ENCODE assay signal across 11 cellular contexts in genomic region chr5:133421394-133421793, GRCh38.
A peak's percentile ranks its signal among the peaks of the same experiment; 100 is the strongest.
DNase-seq lines count a peak whose midpoint lies in the region; ATAC-seq, FAIRE-seq and TF ChIP-seq lines count a peak whose summit lies in the region.
"Had no signal": no experiment of that assay in that cellular context is flagged by ENCODE, and none has a peak within 500 bp of the region (broad histone marks: within the 10 kb centered on the region; RNA-seq: fewer than 3 reads in every experiment).

No MANE protein-coding gene starts in this region.

- peaks cover 2 to 3% of the 10 kb centered on the region in 2 experiments; a peak in 2 of 4 replicates for H3K27me3 ChIP-seq in GM12878 (replicated peaks in 1 of 2; ENCODE audit: control insufficient read depth in 2 of 2, insufficient read depth in 2 of 2, low read length in 1 of 2)
- peaks cover 6% of the 10 kb centered on the region for H3K27me3 ChIP-seq in osteoblast (ENCODE audit: insufficient read depth, low read length)
- peaks cover 0 to 11% (median 0%) of the 10 kb centered on the region in 4 donors for H3K27me3 ChIP-seq in esophagus muscularis mucosa
- H3K27me3 ChIP-seq: breast epithelium had no signal

- CTCF ChIA-PET in activated CD4-positive, alpha-beta T cell treated with anti-CD3 and anti-CD28 coated beads for 36 hours (lab: Charles Lee): interaction anchor here (0.5 to 1.3 kb wide), 6 partner anchors 19 to 451 kb away, joined by 3 to 5 read pairs (median 3); no protein-coding TSS in a partner anchor
- CTCF ChIA-PET in GM12878 (lab: Yijun Ruan, JAX): interaction anchor here (0.6 to 1.8 kb wide), 13 partner anchors 8 to 524 kb away, joined by 3 to 10 read pairs (median 4); no protein-coding TSS in a partner anchor

- SMC1A ChIA-PET in GM12878 (lab: Charles Lee; ENCODE audit: uncharacterized antibody, unreplicated experiment): interaction anchor here (0.9 to 2.0 kb wide), 6 partner anchors 22 to 523 kb away, joined by 3 to 8 read pairs (median 4); no protein-coding TSS in a partner anchor

- H3K36me3 Mint-ChIP-seq in activated CD4-positive, alpha-beta T cell treated with anti-CD3 and anti-CD28 coated beads for 36 hours (ENCODE audit: low read depth): no peaks in the 10 kb centered on the region
- H3K36me3 Mint-ChIP-seq in T-helper 2 cell treated with Interferon-gamma antibody and Interleukin-4, amounts not matched to agents 5 μg/mL and 100 μg/mL, for 36 hours (ENCODE audit: low read depth): no peaks in the 10 kb centered on the region

- H3K4me3 Mint-ChIP-seq in activated CD4-positive, alpha-beta T cell treated with anti-CD3 and anti-CD28 coated beads for 36 hours: no peak overlapping the region
- H3K4me3 Mint-ChIP-seq in T-helper 2 cell treated with Interferon-gamma antibody and Interleukin-4, amounts not matched to agents 5 μg/mL and 100 μg/mL, for 36 hours: no peak overlapping the region

- no peaks in the 10 kb centered on the region for H3K9me3 Mint-ChIP-seq in activated CD4-positive, alpha-beta T cell treated with anti-CD3 and anti-CD28 coated beads for 36 hours (ENCODE audit: low read depth)
- H3K9me3 Mint-ChIP-seq in T-helper 2 cell treated with Interferon-gamma antibody and Interleukin-4, amounts not matched to agents 5 μg/mL and 100 μg/mL, for 36 hours: no peaks in the 10 kb centered on the region

- BruUV-seq in GM12878 (replicated peaks; lab: Mats Ljungman, UMichigan): no TSS peak

- H3K27me3 Mint-ChIP-seq in activated CD4-positive, alpha-beta T cell treated with anti-CD3 and anti-CD28 coated beads for 36 hours: peaks cover 18% of the 10 kb centered on the region
- peaks cover 31% of the 10 kb centered on the region for H3K27me3 Mint-ChIP-seq in T-helper 2 cell treated with Interferon-gamma antibody and Interleukin-4, amounts not matched to agents 5 μg/mL and 100 μg/mL, for 36 hours (ENCODE audit: low read depth)

- H3K27ac ChIP-seq in GM12878 (ENCODE audit: control insufficient read depth, insufficient read depth) (no peak overlapping the region), osteoblast (ENCODE audit: low read depth, low read length) (no peak overlapping the region), esophagus muscularis mucosa (replicated peaks in 1 of 4) (no peak overlapping the region)
- H3K27ac ChIP-seq: parathyroid adenoma had no signal

- H3K9me3 ChIP-seq in GM12878 (replicated peaks; ENCODE audit: control insufficient read depth, insufficient read depth, low read length) (no peaks in the 10 kb centered on the region), osteoblast (ENCODE audit: low read depth, low read length) (no peaks in the 10 kb centered on the region), esophagus muscularis mucosa (no peaks in the 10 kb centered on the region)
- H3K9me3 ChIP-seq: breast epithelium had no signal

- ATAC-seq in activated CD4-positive, alpha-beta T cell treated with anti-CD3 and anti-CD28 coated beads for 36 hours: no peak
- ATAC-seq in GM12878: peak; percentile 61

- no peak overlapping the region for H3K9ac ChIP-seq in GM12878 (ENCODE audit: control insufficient read depth, insufficient read depth, low read length)
- H3K9ac ChIP-seq: parathyroid adenoma had no signal

- H3K36me3 ChIP-seq in GM12878 (ENCODE audit: control insufficient read depth in 2 of 2, insufficient read depth in 2 of 2, low read length in 1 of 2): no peaks in the 10 kb centered on the region
- no peaks in the 10 kb centered on the region for H3K36me3 ChIP-seq in osteoblast (ENCODE audit: insufficient read depth, low read length)
- no peaks in the 10 kb centered on the region for H3K36me3 ChIP-seq in esophagus muscularis mucosa
- H3K36me3 ChIP-seq: breast epithelium had no signal

- no peak overlapping the region for H3K27ac Mint-ChIP-seq in activated CD4-positive, alpha-beta T cell treated with anti-CD3 and anti-CD28 coated beads for 36 hours
- no peak overlapping the region for H3K27ac Mint-ChIP-seq in T-helper 2 cell treated with Interferon-gamma antibody and Interleukin-4, amounts not matched to agents 5 μg/mL and 100 μg/mL, for 36 hours

- intact Hi-C loops in activated CD4-positive, alpha-beta T cell treated with anti-CD3 and anti-CD28 coated beads for 36 hours (cut with DNase I, micrococcal nuclease): loop anchor here (2.0 to 10.0 kb wide), 3 partner anchors 191 to 523 kb away; partner anchors contain the start of gene FSTL4 (in 1 of the 2)
- intact Hi-C loops in GM12878 (cut with micrococcal nuclease; ENCODE audit: unreplicated experiment) (loop anchor here (5.0 kb wide), 1 partner anchor 309 kb away; no protein-coding TSS in a partner anchor), esophagus muscularis mucosa (cut with DNase I) (loop anchor here (5.0 kb wide), 1 partner anchor 451 kb away; no protein-coding TSS in a partner anchor)

- H2AFZ ChIP-seq in GM12878 (ENCODE audit: control insufficient read depth, low read depth, low read length): no peak overlapping the region
- H2AFZ ChIP-seq in osteoblast (ENCODE audit: low read length): no peak overlapping the region
- H2AFZ ChIP-seq: parathyroid adenoma had no signal

- no peak for FAIRE-seq in GM12878 (lab: Jason Lieb, UNC)
- FAIRE-seq: G401.6 had no signal

- TF ChIP-seq CTCF in GM12878 (IDR thresholded peaks at IDR 0.05 in 2 of 3, conservative IDR thresholded peaks at IDR 0.05 in 1 of 3; ENCODE audit: control insufficient read depth in 2 of 3, extremely low read depth in 1 of 3, insufficient read depth in 1 of 3, low read depth in 3 of 3, low read length in 3 of 3) (peak; percentile 21 to 46 (median 34); a peak in 3 of 6 replicates), osteoblast (IDR thresholded peaks at IDR 0.05; ENCODE audit: extremely low read depth, low read depth, low read length) (peak; percentile 53), esophagus muscularis mucosa (IDR thresholded peaks at IDR 0.05) (no peak)

- POLR2A ChIA-PET in activated CD4-positive, alpha-beta T cell treated with anti-CD3 and anti-CD28 coated beads for 36 hours (lab: Charles Lee): no interaction called here
- POLR2A ChIA-PET in GM12878 (lab: Charles Lee): no interaction called here

- in situ Hi-C loops in KBM-7 (cut with MboI; ENCODE audit: low pct_unique_long_range_greater_than_20kb, low sequenced_read_pairs) (no loop called here), GM12878 (cut with MboI) (loop anchor here (5.0 kb wide), 1 partner anchor 521 kb away; no protein-coding TSS in a partner anchor)

- TF ChIP-seq POLR2A in GM12878 (IDR thresholded peaks at IDR 0.05; ENCODE audit: low read depth, low read length) (no peak), esophagus muscularis mucosa (IDR thresholded peaks at IDR 0.05; ENCODE audit: low read depth) (no peak)

- DNase-seq in activated CD4-positive, alpha-beta T cell treated with anti-CD3 and anti-CD28 coated beads for 36 hours: peak; percentile 57
- DNase-seq in activated CD4-positive, alpha-beta T cell treated with anti-CD3 and anti-CD28 coated beads, Interleukin-2, amount 50 U/mL, for 1 hour: no peak
- DNase-seq in KBM-7 (peak; percentile 66), GM12878 (ENCODE audit: low read depth, low spot score) (no peak), osteoblast (ENCODE audit: insufficient read length, low spot score, missing footprints) (no peak), esophagus muscularis mucosa (ENCODE audit: extremely low spot score) (no peak), NCI-H187 (lab: John Stamatoyannopoulos, UW) (no peak)
- DNase-seq in T-helper 2 cell treated with Interferon-gamma antibody and Interleukin-4, amounts not matched to agents 5 μg/mL and 100 μg/mL, for 36 hours (ENCODE audit: low spot score): no peak

- H3K4me1 ChIP-seq in GM12878 (ENCODE audit: control insufficient read depth, insufficient read depth, low read length): 0 out of 2 replicates have a peak, but pooled peaks cover 4% of the 10 kb centered on the region
- H3K4me1 ChIP-seq in osteoblast (ENCODE audit: insufficient read depth, low read length): peaks cover 5% of the 10 kb centered on the region
- peaks cover 0 to 5% (median 0%) of the 10 kb centered on the region in 4 donors for H3K4me1 ChIP-seq in esophagus muscularis mucosa
- H3K4me1 ChIP-seq: parathyroid adenoma had no signal

- H3K4me1 Mint-ChIP-seq in activated CD4-positive, alpha-beta T cell treated with anti-CD3 and anti-CD28 coated beads for 36 hours: peaks cover 9% of the 10 kb centered on the region
- peaks cover 4% of the 10 kb centered on the region for H3K4me1 Mint-ChIP-seq in T-helper 2 cell treated with Interferon-gamma antibody and Interleukin-4, amounts not matched to agents 5 μg/mL and 100 μg/mL, for 36 hours (ENCODE audit: low read depth)

- H3K4me2 ChIP-seq in GM12878 (ENCODE audit: control insufficient read depth, insufficient read depth) (no peak overlapping the region), osteoblast (ENCODE audit: insufficient read depth, low read length) (no peak overlapping the region)

- TF ChIP-seq RAD21 in GM12878 (IDR thresholded peaks at IDR 0.05; ENCODE audit: insufficient read depth, low read depth, low read length): no peak

- TF ChIP-seq EP300 in GM12878 (IDR thresholded peaks at IDR 0.05; ENCODE audit: borderline replicate concordance in 1 of 2, control insufficient read depth in 1 of 2, low read depth in 2 of 2, low read length in 2 of 2) (no peak), esophagus muscularis mucosa (IDR thresholded peaks at IDR 0.05) (no peak)

- 39% methylated on average over 8 of the region's 8 CpGs for WGBS in GM12878 (ENCODE audit: insufficient coverage, insufficient replicate concordance, low lambda C conversion rate, missing lambda C conversion rate)
- 78% methylated on average over 7 of the region's 8 CpGs for WGBS in esophagus muscularis mucosa

- no peak overlapping the region for H3K4me3 ChIP-seq in GM12878
- H3K4me3 ChIP-seq in osteoblast (ENCODE audit: insufficient read depth, low read length): no peak overlapping the region
- no peak overlapping the region for H3K4me3 ChIP-seq in esophagus muscularis mucosa
- H3K4me3 ChIP-seq: breast epithelium had no signal

- RAD21 ChIA-PET in GM12878 (lab: Charles Lee; ENCODE audit: unreplicated experiment): interaction anchor here (1.0 to 1.2 kb wide), 2 partner anchors 24 to 311 kb away, joined by 3 read pairs; no protein-coding TSS in a partner anchor

- H4K20me1 ChIP-seq in GM12878 (ENCODE audit: control insufficient read depth, insufficient read depth): no peaks in the 10 kb centered on the region; the same call in 1 of the 2 replicates
- no peaks in the 10 kb centered on the region for H4K20me1 ChIP-seq in osteoblast (ENCODE audit: insufficient read depth, low read length)

- H3K79me2 ChIP-seq in GM12878 (ENCODE audit: control insufficient read depth, insufficient read depth, low read length): no peaks in the 10 kb centered on the region
- no peaks in the 10 kb centered on the region for H3K79me2 ChIP-seq in osteoblast (ENCODE audit: insufficient read depth, low read length)

TF ChIP-seq in GM12878, 131 proteins besides CTCF, POLR2A, EP300 and RAD21:
- TF ChIP-seq SMC3 (IDR thresholded peaks at IDR 0.05; ENCODE audit: borderline replicate concordance, low read length): peak; percentile 17; the same call in 1 of the 2 replicates
- no peak for TF ChIP-seq TCF7 (IDR thresholded peaks at IDR 0.05; ENCODE audit: borderline replicate concordance)
- TF ChIP-seq FOS (IDR thresholded peaks at IDR 0.05; ENCODE audit: borderline replicate concordance, extremely low read depth, insufficient read length): no peak
- TF ChIP-seq GATAD2B (conservative IDR thresholded peaks at IDR 0.05; ENCODE audit: low read depth): no peak

Comparison
In these comparisons a context has a peak if more than half of its experiments do, and no peak if none do; other contexts are left out.
1. DNase-seq: peak in activated CD4-positive, alpha-beta T cell treated with anti-CD3 and anti-CD28 coated beads for 36 hours (single experiment) and KBM-7 (single experiment); none in activated CD4-positive, alpha-beta T cell treated with anti-CD3 and anti-CD28 coated beads, Interleukin-2, amount 50 U/mL, for 1 hour (single experiment), GM12878 (single experiment), osteoblast (single experiment), T-helper 2 cell treated with Interferon-gamma antibody and Interleukin-4, amounts not matched to agents 5 μg/mL and 100 μg/mL, for 36 hours (single experiment), esophagus muscularis mucosa (single experiment) and NCI-H187 (0 of 2).
2. CTCF ChIP-seq: peak in GM12878 (3 of 3) and osteoblast (single experiment); none in esophagus muscularis mucosa (0 of 3).